1 cellular context compared by ENCODE assay signal in the genomic region with DNA sequence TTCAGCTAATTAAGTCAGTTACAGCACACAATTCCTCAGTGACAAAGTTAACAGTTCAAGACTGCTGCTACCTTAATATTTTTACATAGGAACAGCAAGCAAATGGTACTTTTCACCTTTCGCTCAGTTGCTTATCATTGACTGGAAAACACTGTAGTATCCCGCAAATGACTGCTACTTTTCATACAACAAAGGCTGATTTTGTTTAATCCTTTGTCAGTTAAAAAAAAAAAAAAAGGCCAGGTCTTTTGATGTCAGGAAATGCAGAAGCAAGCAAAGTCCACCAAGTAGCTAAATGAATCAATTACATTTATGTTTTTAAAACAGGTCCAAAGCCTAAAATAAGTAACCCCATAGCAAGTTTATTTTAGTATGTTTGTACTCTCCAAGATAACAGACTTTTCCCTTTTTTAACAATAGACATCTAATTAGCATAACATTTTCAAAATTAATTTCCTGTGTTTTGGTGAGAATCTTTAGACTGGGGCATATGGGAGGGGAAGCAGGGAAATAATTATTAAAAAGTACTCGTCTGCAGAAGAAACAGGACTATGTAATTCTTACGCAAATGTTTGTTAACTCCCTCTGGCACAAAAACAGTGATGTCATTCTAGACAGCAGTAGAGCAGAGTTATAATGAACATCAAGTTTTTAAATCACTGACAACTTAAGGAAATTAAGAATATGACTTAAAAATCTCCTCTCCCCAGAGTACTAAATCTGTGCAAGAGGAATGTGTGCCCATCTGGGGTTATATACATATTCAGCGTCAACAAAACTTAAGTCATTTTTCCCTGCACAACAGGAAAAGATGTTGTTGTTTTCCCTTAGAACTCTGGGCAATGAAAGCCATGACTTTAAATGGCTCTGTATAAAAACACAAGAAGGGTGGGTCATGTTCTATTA.
TF ChIP-seq lines count a peak whose summit lies in the region.

No MANE protein-coding gene starts in this region.

TF ChIP-seq in HepG2, 621 proteins besides CTCF, POLR2A, EP300 and RAD21 (continued from another document and continues in another):
- no peak for TF ChIP-seq KDM2A (CRISPR knock-in tag; IDR thresholded peaks at IDR 0.05; ENCODE audit: borderline replicate concordance, low read depth)
- TF ChIP-seq, protein P1, sequence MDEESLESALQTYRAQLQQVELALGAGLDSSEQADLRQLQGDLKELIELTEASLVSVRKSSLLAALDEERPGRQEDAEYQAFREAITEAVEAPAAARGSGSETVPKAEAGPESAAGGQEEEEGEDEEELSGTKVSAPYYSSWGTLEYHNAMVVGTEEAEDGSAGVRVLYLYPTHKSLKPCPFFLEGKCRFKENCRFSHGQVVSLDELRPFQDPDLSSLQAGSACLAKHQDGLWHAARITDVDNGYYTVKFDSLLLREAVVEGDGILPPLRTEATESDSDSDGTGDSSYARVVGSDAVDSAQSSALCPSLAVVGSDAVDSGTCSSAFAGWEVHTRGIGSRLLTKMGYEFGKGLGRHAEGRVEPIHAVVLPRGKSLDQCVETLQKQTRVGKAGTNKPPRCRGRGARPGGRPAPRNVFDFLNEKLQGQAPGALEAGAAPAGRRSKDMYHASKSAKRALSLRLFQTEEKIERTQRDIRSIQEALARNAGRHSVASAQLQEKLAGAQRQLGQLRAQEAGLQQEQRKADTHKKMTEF (CRISPR knock-in tag; IDR thresholded peaks at IDR 0.05): 0 out of 2 replicates have a peak, but pooled peaks have one; percentile 18
- TF ChIP-seq NFATC3 (CRISPR knock-in tag; IDR thresholded peaks at IDR 0.05): no peak
- no peak for TF ChIP-seq NRL (CRISPR knock-in tag; IDR thresholded peaks at IDR 0.05; ENCODE audit: borderline replicate concordance)
- 0 out of 2 replicates have a peak, but pooled peaks have one; percentile 13 for TF ChIP-seq ATF1 (CRISPR knock-in tag; IDR thresholded peaks at IDR 0.05)
- TF ChIP-seq HMGA1 (CRISPR knock-in tag; conservative IDR thresholded peaks at IDR 0.05): no peak
- TF ChIP-seq SP140L (CRISPR knock-in tag; IDR thresholded peaks at IDR 0.05; ENCODE audit: borderline replicate concordance): no peak
- TF ChIP-seq, protein P2, sequence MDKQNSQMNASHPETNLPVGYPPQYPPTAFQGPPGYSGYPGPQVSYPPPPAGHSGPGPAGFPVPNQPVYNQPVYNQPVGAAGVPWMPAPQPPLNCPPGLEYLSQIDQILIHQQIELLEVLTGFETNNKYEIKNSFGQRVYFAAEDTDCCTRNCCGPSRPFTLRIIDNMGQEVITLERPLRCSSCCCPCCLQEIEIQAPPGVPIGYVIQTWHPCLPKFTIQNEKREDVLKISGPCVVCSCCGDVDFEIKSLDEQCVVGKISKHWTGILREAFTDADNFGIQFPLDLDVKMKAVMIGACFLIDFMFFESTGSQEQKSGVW (CRISPR knock-in tag; IDR thresholded peaks at IDR 0.05; ENCODE audit: borderline replicate concordance): no peak
- TF ChIP-seq NR3C1 (CRISPR knock-in tag; IDR thresholded peaks at IDR 0.05): no peak
- TF ChIP-seq FOXM1 (CRISPR knock-in tag; IDR thresholded peaks at IDR 0.05): no peak
- peak; percentile 83 for TF ChIP-seq TCF7 (IDR thresholded peaks at IDR 0.05; ENCODE audit: low read depth)
- TF ChIP-seq PHF8 (CRISPR knock-in tag; IDR thresholded peaks at IDR 0.05): no peak
- no peak for TF ChIP-seq ATF5 (CRISPR knock-in tag; IDR thresholded peaks at IDR 0.05; ENCODE audit: low read depth)
- TF ChIP-seq ZNF772 (CRISPR knock-in tag; IDR thresholded peaks at IDR 0.05): no peak
- TF ChIP-seq ZBTB2 (CRISPR knock-in tag; IDR thresholded peaks at IDR 0.05; ENCODE audit: low read depth): no peak
- TF ChIP-seq ZSCAN12 (CRISPR knock-in tag; IDR thresholded peaks at IDR 0.05): no peak
- no peak for TF ChIP-seq TOE1 (CRISPR knock-in tag; IDR thresholded peaks at IDR 0.05)
- no peak for TF ChIP-seq ZNF124 (CRISPR knock-in tag; IDR thresholded peaks at IDR 0.05)
- peak; percentile 95 for TF ChIP-seq ASH2L (IDR thresholded peaks at IDR 0.05; ENCODE audit: insufficient read length, low read depth, low read length)
- no peak for TF ChIP-seq TGIF2 (CRISPR knock-in tag; IDR thresholded peaks at IDR 0.05)
- no peak for TF ChIP-seq ZSCAN31 (CRISPR knock-in tag; IDR thresholded peaks at IDR 0.05; ENCODE audit: low read depth)
- no peak for TF ChIP-seq KAT2B (IDR thresholded peaks at IDR 0.05; ENCODE audit: borderline replicate concordance, low read depth, low read length)
- TF ChIP-seq ELF4 (CRISPR knock-in tag; IDR thresholded peaks at IDR 0.05; ENCODE audit: borderline replicate concordance): no peak
- TF ChIP-seq ELF3 (CRISPR knock-in tag; IDR thresholded peaks at IDR 0.05): peak; percentile 28; the same call in 1 of the 2 replicates
- TF ChIP-seq ZNF577 (CRISPR knock-in tag; IDR thresholded peaks at IDR 0.05; ENCODE audit: borderline replicate concordance, low read depth): no peak
- no peak for TF ChIP-seq DPF2 (CRISPR knock-in tag; IDR thresholded peaks at IDR 0.05; ENCODE audit: borderline replicate concordance, low read depth)
- no peak for TF ChIP-seq RFXANK (CRISPR knock-in tag; IDR thresholded peaks at IDR 0.05)
- TF ChIP-seq KDM6A (CRISPR knock-in tag; IDR thresholded peaks at IDR 0.05; ENCODE audit: low read depth): 0 out of 2 replicates have a peak, but pooled peaks have one; percentile 19
- peak; percentile 21; the same call in 1 of the 2 replicates for TF ChIP-seq MED1 (CRISPR knock-in tag; IDR thresholded peaks at IDR 0.05)
- no peak for TF ChIP-seq SOX13 (IDR thresholded peaks at IDR 0.05)
- TF ChIP-seq SOX13 (CRISPR knock-in tag; conservative IDR thresholded peaks at IDR 0.05 in 1 of 2, IDR thresholded peaks at IDR 0.05 in 1 of 2): peak in 1 of 2 experiments; percentile 72; a peak in 2 of 4 replicates
- TF ChIP-seq SIX4 (CRISPR knock-in tag; IDR thresholded peaks at IDR 0.05): no peak
- TF ChIP-seq ATRX (CRISPR knock-in tag; IDR thresholded peaks at IDR 0.05; ENCODE audit: borderline replicate concordance): no peak
- 0 out of 2 replicates have a peak, but pooled peaks have one; percentile 11 for TF ChIP-seq GATAD2A (CRISPR knock-in tag; IDR thresholded peaks at IDR 0.05)
- TF ChIP-seq GABPB1 (CRISPR knock-in tag; IDR thresholded peaks at IDR 0.05): no peak
- no peak for TF ChIP-seq ZC3H13 (CRISPR knock-in tag; IDR thresholded peaks at IDR 0.05)
- TF ChIP-seq, protein P3, sequence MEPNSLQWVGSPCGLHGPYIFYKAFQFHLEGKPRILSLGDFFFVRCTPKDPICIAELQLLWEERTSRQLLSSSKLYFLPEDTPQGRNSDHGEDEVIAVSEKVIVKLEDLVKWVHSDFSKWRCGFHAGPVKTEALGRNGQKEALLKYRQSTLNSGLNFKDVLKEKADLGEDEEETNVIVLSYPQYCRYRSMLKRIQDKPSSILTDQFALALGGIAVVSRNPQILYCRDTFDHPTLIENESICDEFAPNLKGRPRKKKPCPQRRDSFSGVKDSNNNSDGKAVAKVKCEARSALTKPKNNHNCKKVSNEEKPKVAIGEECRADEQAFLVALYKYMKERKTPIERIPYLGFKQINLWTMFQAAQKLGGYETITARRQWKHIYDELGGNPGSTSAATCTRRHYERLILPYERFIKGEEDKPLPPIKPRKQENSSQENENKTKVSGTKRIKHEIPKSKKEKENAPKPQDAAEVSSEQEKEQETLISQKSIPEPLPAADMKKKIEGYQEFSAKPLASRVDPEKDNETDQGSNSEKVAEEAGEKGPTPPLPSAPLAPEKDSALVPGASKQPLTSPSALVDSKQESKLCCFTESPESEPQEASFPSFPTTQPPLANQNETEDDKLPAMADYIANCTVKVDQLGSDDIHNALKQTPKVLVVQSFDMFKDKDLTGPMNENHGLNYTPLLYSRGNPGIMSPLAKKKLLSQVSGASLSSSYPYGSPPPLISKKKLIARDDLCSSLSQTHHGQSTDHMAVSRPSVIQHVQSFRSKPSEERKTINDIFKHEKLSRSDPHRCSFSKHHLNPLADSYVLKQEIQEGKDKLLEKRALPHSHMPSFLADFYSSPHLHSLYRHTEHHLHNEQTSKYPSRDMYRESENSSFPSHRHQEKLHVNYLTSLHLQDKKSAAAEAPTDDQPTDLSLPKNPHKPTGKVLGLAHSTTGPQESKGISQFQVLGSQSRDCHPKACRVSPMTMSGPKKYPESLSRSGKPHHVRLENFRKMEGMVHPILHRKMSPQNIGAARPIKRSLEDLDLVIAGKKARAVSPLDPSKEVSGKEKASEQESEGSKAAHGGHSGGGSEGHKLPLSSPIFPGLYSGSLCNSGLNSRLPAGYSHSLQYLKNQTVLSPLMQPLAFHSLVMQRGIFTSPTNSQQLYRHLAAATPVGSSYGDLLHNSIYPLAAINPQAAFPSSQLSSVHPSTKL (CRISPR knock-in tag; IDR thresholded peaks at IDR 0.05): peak; percentile 50; the same call in 1 of the 2 replicates
- peak; percentile 6; the same call in 1 of the 2 replicates for TF ChIP-seq KAT8 (CRISPR knock-in tag; IDR thresholded peaks at IDR 0.05)
- no peak for TF ChIP-seq ZKSCAN5 (CRISPR knock-in tag; IDR thresholded peaks at IDR 0.05)
- TF ChIP-seq PRMT3 (CRISPR knock-in tag; IDR thresholded peaks at IDR 0.05; ENCODE audit: borderline replicate concordance, low read depth): no peak
- no peak for TF ChIP-seq JUNB (CRISPR knock-in tag; IDR thresholded peaks at IDR 0.05; ENCODE audit: borderline replicate concordance)
- TF ChIP-seq ZNF883 (CRISPR knock-in tag; IDR thresholded peaks at IDR 0.05; ENCODE audit: not compliant biosample characterization): no peak
- no peak for TF ChIP-seq SRY (CRISPR knock-in tag; IDR thresholded peaks at IDR 0.05)
- no peak for TF ChIP-seq ZZZ3 (CRISPR knock-in tag; IDR thresholded peaks at IDR 0.05; ENCODE audit: borderline replicate concordance)
- TF ChIP-seq CENPX (CRISPR knock-in tag; IDR thresholded peaks at IDR 0.05): no peak
- no peak for TF ChIP-seq ZNF264 (CRISPR knock-in tag; IDR thresholded peaks at IDR 0.05)
- peak; percentile 66 for TF ChIP-seq NCOA2 (CRISPR knock-in tag; IDR thresholded peaks at IDR 0.05)
- peak; percentile 87 for TF ChIP-seq RXRB (CRISPR knock-in tag; IDR thresholded peaks at IDR 0.05; ENCODE audit: borderline replicate concordance)
- no peak for TF ChIP-seq NPAS2 (CRISPR knock-in tag; IDR thresholded peaks at IDR 0.05; ENCODE audit: borderline replicate concordance)
- peak; percentile 85; the same call in 1 of the 2 replicates for TF ChIP-seq SOX5 (CRISPR knock-in tag; IDR thresholded peaks at IDR 0.05; ENCODE audit: borderline replicate concordance)
- no peak for TF ChIP-seq DMAP1 (CRISPR knock-in tag; IDR thresholded peaks at IDR 0.05)
- TF ChIP-seq, protein P4, sequence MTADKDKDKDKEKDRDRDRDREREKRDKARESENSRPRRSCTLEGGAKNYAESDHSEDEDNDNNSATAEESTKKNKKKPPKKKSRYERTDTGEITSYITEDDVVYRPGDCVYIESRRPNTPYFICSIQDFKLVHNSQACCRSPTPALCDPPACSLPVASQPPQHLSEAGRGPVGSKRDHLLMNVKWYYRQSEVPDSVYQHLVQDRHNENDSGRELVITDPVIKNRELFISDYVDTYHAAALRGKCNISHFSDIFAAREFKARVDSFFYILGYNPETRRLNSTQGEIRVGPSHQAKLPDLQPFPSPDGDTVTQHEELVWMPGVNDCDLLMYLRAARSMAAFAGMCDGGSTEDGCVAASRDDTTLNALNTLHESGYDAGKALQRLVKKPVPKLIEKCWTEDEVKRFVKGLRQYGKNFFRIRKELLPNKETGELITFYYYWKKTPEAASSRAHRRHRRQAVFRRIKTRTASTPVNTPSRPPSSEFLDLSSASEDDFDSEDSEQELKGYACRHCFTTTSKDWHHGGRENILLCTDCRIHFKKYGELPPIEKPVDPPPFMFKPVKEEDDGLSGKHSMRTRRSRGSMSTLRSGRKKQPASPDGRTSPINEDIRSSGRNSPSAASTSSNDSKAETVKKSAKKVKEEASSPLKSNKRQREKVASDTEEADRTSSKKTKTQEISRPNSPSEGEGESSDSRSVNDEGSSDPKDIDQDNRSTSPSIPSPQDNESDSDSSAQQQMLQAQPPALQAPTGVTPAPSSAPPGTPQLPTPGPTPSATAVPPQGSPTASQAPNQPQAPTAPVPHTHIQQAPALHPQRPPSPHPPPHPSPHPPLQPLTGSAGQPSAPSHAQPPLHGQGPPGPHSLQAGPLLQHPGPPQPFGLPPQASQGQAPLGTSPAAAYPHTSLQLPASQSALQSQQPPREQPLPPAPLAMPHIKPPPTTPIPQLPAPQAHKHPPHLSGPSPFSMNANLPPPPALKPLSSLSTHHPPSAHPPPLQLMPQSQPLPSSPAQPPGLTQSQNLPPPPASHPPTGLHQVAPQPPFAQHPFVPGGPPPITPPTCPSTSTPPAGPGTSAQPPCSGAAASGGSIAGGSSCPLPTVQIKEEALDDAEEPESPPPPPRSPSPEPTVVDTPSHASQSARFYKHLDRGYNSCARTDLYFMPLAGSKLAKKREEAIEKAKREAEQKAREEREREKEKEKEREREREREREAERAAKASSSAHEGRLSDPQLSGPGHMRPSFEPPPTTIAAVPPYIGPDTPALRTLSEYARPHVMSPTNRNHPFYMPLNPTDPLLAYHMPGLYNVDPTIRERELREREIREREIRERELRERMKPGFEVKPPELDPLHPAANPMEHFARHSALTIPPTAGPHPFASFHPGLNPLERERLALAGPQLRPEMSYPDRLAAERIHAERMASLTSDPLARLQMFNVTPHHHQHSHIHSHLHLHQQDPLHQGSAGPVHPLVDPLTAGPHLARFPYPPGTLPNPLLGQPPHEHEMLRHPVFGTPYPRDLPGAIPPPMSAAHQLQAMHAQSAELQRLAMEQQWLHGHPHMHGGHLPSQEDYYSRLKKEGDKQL (CRISPR knock-in tag; IDR thresholded peaks at IDR 0.05; ENCODE audit: low read depth): no peak
- peak; percentile 21 for TF ChIP-seq SAP130 (CRISPR knock-in tag; IDR thresholded peaks at IDR 0.05; ENCODE audit: low read depth)
- TF ChIP-seq ZFYVE20 (CRISPR knock-in tag; IDR thresholded peaks at IDR 0.05; ENCODE audit: borderline replicate concordance, low read depth): no peak
- no peak for TF ChIP-seq ZNF20 (CRISPR knock-in tag; IDR thresholded peaks at IDR 0.05)
- no peak for TF ChIP-seq KDM3A (CRISPR knock-in tag; IDR thresholded peaks at IDR 0.05; ENCODE audit: low read depth)
- TF ChIP-seq ARNTL (CRISPR knock-in tag; IDR thresholded peaks at IDR 0.05): no peak
- no peak for TF ChIP-seq ZNF747 (CRISPR knock-in tag; IDR thresholded peaks at IDR 0.05; ENCODE audit: borderline replicate concordance)
- peak; percentile 55; the same call in 1 of the 2 replicates for TF ChIP-seq MIXL1 (CRISPR knock-in tag; IDR thresholded peaks at IDR 0.05)
- no peak for TF ChIP-seq PLRG1 (conservative IDR thresholded peaks at IDR 0.05)
- no peak for TF ChIP-seq NR2F2 (IDR thresholded peaks at IDR 0.05; ENCODE audit: borderline replicate concordance, low read depth)
